In the genomic region with DNA sequence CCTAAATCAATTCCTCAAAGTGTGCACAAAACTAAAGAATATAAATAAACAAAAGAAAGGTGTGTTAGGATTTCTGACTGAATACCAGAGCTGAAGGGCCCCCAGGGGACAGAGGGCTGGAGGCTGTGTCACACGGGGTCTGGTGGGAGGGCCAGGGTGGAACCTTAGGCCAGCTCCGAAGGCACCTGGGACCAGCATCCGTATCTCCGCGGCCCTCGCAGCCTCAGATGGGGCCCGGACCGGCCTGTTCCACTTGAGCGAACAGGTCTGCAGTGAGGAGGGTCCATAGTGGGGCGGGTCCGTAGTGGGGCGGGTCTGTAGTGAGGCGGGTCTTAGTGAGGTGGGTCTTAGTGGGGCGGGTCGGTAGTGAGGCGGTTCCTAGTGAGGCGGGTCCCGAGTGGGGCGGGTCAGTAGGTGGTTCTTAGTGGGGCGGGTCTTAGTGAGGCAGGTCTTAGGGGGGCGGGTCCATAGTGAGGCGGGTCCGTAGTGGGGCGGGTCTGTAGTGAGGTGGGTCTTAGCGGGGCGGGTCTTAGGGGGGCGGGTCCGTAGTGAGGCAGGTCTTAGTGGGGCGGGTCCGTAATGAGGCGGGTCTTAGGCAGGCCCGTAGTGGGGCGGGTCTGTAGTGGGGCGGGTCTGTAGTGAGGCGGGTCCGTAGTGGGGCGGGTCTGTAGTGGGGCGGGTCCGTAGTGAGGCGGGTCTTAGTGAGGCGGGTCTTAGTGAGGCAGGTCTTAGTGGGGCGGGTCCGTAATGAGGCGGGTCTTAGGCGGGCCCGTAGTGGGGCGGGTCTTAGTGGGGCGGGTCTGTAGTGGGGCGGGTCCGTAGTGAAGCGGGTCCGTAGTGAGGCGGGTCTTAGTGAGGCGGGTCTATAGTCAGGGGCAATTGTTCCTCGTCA, we compare ENCODE assay signal across 1 cellular context.
TF ChIP-seq lines count a peak whose summit lies in the region.

No MANE protein-coding gene starts in this region.

TF ChIP-seq in SK-N-SH, 30 proteins besides CTCF, POLR2A, EP300 and RAD21 (continued from another document):
- TF ChIP-seq, protein P1, sequence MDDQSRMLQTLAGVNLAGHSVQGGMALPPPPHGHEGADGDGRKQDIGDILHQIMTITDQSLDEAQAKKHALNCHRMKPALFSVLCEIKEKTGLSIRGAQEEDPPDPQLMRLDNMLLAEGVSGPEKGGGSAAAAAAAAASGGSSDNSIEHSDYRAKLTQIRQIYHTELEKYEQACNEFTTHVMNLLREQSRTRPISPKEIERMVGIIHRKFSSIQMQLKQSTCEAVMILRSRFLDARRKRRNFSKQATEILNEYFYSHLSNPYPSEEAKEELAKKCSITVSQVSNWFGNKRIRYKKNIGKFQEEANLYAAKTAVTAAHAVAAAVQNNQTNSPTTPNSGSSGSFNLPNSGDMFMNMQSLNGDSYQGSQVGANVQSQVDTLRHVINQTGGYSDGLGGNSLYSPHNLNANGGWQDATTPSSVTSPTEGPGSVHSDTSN (IDR thresholded peaks at IDR 0.05), result no peak
